ENCODE assay signal across 14 cellular contexts in genomic region chr10:74929197-74929596, GRCh38.
DNase-seq lines count a peak whose midpoint lies in the region; ATAC-seq, FAIRE-seq and TF ChIP-seq lines count a peak whose summit lies in the region.
"Had no signal": no experiment of that assay in that cellular context is flagged by ENCODE, and none has a peak within 500 bp of the region (broad histone marks: within the 10 kb centered on the region; RNA-seq: fewer than 3 reads in every experiment).

No MANE protein-coding gene starts in this region.

- H3K4me3 ChIP-seq in astrocyte of the spinal cord (ENCODE audit: low read depth, low read length): no peak overlapping the region
- no peak overlapping the region for H3K4me3 ChIP-seq in smooth muscle cell

- H3K9me3 ChIP-seq in smooth muscle cell (replicated peaks; ENCODE audit: low read depth): no peaks in the 10 kb centered on the region

- 82% methylated on average over 5 of the region's 5 CpGs for WGBS in smooth muscle cell (ENCODE audit: low lambda C conversion rate)

- peak; percentile 54 for DNase-seq in G401 (ENCODE audit: low spot score)
- peak; percentile 23 for DNase-seq in astrocyte of the spinal cord (ENCODE audit: low read depth, low spot score)
- DNase-seq in hepatic stellate cell (ENCODE audit: low spot score): peak; percentile 17
- DNase-seq in smooth muscle cell (lab: John Stamatoyannopoulos, UW; ENCODE audit: unreplicated experiment): no peak
- no peak for DNase-seq in frontal cortex (ENCODE audit: low spot score in 2 of 2)
- DNase-seq: activated CD4-positive, CD25-positive, alpha-beta regulatory T cell treated with anti-CD3 and anti-CD28 coated beads, Interleukin-2, amount 50 U/mL, for 72 hours; activated naive CD8-positive, alpha-beta T cell treated with anti-CD3 and anti-CD28 coated beads, Interleukin-2, amount 50 U/mL, for 24 hours; effector CD4-positive, alpha-beta T cell; hippocampal formation had no signal

- no peak for TF ChIP-seq CTCF in astrocyte of the spinal cord (IDR thresholded peaks at IDR 0.05; ENCODE audit: low read depth, low read length)
- TF ChIP-seq CTCF in smooth muscle cell (IDR thresholded peaks at IDR 0.05; ENCODE audit: borderline replicate concordance, insufficient read depth, poor library complexity, severe bottlenecking): no peak

- H3K79me2 ChIP-seq in smooth muscle cell (ENCODE audit: low read depth): peaks cover 10% of the 10 kb centered on the region

- no peak overlapping the region for H3K9ac ChIP-seq in smooth muscle cell (ENCODE audit: low read depth)

- peaks cover 76% of the 10 kb centered on the region for H4K20me1 ChIP-seq in smooth muscle cell (ENCODE audit: low read depth)

- ATAC-seq in esophagus mucosa (no peak), GM18858 (IDR thresholded peaks at IDR 0.05; ENCODE audit: unreplicated experiment) (no peak), HG02981 (IDR thresholded peaks at IDR 0.05; ENCODE audit: unreplicated experiment) (no peak)
- ATAC-seq: activated naive CD8-positive, alpha-beta T cell treated with anti-CD3 and anti-CD28 coated beads, Interleukin-2, amount 50 U/mL, for 24 hours; HCT116 had no signal

- no peaks in the 10 kb centered on the region for H3F3A ChIP-seq in smooth muscle cell (ENCODE audit: low read depth)

- peaks cover 21% of the 10 kb centered on the region for H3K4me1 ChIP-seq in smooth muscle cell (ENCODE audit: low read depth)

- no peaks in the 10 kb centered on the region for H3K36me3 ChIP-seq in smooth muscle cell (ENCODE audit: low read depth)

- H3K27me3 ChIP-seq in smooth muscle cell (ENCODE audit: low read depth): no peaks in the 10 kb centered on the region

- in situ Hi-C loops in G401 (cut with HindIII; ENCODE audit: low sequenced_read_pairs): no loop called here
- in situ Hi-C loops in astrocyte of the spinal cord (cut with HindIII; ENCODE audit: low sequenced_read_pairs): no loop called here

- FAIRE-seq in frontal cortex (lab: Jason Lieb, UNC): no peak

- no peak overlapping the region for H2AFZ ChIP-seq in smooth muscle cell (ENCODE audit: low read depth)

- no peak overlapping the region for H3K27ac ChIP-seq in smooth muscle cell (ENCODE audit: low read depth)
- H3K27ac ChIP-seq: C4-2B had no signal

- peak overlapping the region; percentile 18 for H3K4me2 ChIP-seq in smooth muscle cell

Comparison
In these comparisons a context has a peak if more than half of its experiments do, and no peak if none do; other contexts are left out.
1. DNase-seq: peak in G401 (single experiment), astrocyte of the spinal cord (single experiment) and hepatic stellate cell (single experiment); none in smooth muscle cell (single experiment) and frontal cortex (0 of 2).